Comparison of ENCODE assay signal across 1 cellular context in genomic region chr5:177090813-177091212, GRCh38.
TF ChIP-seq lines count a peak whose summit lies in the region.

No MANE protein-coding gene starts in this region.

TF ChIP-seq in HepG2, 621 proteins besides CTCF, POLR2A, EP300 and RAD21:
- TF ChIP-seq HMGXB4 (CRISPR knock-in tag; IDR thresholded peaks at IDR 0.05; ENCODE audit: borderline replicate concordance in 1 of 2, low read depth in 1 of 2) (no peak), RXRA (CRISPR knock-in tag; IDR thresholded peaks at IDR 0.05) (no peak), SMC3 (IDR thresholded peaks at IDR 0.05; ENCODE audit: low read length) (no peak), CAMTA2 (CRISPR knock-in tag; IDR thresholded peaks at IDR 0.05; ENCODE audit: borderline replicate concordance) (no peak), ZNF761 (CRISPR knock-in tag; conservative IDR thresholded peaks at IDR 0.05) (no peak), MYNN (CRISPR knock-in tag; IDR thresholded peaks at IDR 0.05; ENCODE audit: low read depth) (no peak), ZNF138 (CRISPR knock-in tag; IDR thresholded peaks at IDR 0.05; ENCODE audit: low read depth) (no peak), THAP8 (CRISPR knock-in tag; IDR thresholded peaks at IDR 0.05; ENCODE audit: borderline replicate concordance) (no peak), ZNF616 (CRISPR knock-in tag; IDR thresholded peaks at IDR 0.05; ENCODE audit: low read depth) (no peak), BRCA1 (CRISPR knock-in tag; IDR thresholded peaks at IDR 0.05) (no peak), ZNF12 (CRISPR knock-in tag; IDR thresholded peaks at IDR 0.05) (no peak), SAFB2 (CRISPR knock-in tag; IDR thresholded peaks at IDR 0.05; ENCODE audit: borderline replicate concordance, low read depth) (0 out of 2 replicates have a peak, but pooled peaks have one; percentile 30), PPARG (CRISPR knock-in tag; conservative IDR thresholded peaks at IDR 0.05) (no peak)
- TF ChIP-seq, protein P1, sequence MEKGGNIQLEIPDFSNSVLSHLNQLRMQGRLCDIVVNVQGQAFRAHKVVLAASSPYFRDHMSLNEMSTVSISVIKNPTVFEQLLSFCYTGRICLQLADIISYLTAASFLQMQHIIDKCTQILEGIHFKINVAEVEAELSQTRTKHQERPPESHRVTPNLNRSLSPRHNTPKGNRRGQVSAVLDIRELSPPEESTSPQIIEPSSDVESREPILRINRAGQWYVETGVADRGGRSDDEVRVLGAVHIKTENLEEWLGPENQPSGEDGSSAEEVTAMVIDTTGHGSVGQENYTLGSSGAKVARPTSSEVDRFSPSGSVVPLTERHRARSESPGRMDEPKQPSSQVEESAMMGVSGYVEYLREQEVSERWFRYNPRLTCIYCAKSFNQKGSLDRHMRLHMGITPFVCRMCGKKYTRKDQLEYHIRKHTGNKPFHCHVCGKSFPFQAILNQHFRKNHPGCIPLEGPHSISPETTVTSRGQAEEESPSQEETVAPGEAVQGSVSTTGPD (CRISPR knock-in tag; IDR thresholded peaks at IDR 0.05): no peak
- TF ChIP-seq, protein P2, sequence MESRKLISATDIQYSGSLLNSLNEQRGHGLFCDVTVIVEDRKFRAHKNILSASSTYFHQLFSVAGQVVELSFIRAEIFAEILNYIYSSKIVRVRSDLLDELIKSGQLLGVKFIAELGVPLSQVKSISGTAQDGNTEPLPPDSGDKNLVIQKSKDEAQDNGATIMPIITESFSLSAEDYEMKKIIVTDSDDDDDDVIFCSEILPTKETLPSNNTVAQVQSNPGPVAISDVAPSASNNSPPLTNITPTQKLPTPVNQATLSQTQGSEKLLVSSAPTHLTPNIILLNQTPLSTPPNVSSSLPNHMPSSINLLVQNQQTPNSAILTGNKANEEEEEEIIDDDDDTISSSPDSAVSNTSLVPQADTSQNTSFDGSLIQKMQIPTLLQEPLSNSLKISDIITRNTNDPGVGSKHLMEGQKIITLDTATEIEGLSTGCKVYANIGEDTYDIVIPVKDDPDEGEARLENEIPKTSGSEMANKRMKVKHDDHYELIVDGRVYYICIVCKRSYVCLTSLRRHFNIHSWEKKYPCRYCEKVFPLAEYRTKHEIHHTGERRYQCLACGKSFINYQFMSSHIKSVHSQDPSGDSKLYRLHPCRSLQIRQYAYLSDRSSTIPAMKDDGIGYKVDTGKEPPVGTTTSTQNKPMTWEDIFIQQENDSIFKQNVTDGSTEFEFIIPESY (CRISPR knock-in tag; IDR thresholded peaks at IDR 0.05): peak; percentile 75
- TF ChIP-seq, protein P3, sequence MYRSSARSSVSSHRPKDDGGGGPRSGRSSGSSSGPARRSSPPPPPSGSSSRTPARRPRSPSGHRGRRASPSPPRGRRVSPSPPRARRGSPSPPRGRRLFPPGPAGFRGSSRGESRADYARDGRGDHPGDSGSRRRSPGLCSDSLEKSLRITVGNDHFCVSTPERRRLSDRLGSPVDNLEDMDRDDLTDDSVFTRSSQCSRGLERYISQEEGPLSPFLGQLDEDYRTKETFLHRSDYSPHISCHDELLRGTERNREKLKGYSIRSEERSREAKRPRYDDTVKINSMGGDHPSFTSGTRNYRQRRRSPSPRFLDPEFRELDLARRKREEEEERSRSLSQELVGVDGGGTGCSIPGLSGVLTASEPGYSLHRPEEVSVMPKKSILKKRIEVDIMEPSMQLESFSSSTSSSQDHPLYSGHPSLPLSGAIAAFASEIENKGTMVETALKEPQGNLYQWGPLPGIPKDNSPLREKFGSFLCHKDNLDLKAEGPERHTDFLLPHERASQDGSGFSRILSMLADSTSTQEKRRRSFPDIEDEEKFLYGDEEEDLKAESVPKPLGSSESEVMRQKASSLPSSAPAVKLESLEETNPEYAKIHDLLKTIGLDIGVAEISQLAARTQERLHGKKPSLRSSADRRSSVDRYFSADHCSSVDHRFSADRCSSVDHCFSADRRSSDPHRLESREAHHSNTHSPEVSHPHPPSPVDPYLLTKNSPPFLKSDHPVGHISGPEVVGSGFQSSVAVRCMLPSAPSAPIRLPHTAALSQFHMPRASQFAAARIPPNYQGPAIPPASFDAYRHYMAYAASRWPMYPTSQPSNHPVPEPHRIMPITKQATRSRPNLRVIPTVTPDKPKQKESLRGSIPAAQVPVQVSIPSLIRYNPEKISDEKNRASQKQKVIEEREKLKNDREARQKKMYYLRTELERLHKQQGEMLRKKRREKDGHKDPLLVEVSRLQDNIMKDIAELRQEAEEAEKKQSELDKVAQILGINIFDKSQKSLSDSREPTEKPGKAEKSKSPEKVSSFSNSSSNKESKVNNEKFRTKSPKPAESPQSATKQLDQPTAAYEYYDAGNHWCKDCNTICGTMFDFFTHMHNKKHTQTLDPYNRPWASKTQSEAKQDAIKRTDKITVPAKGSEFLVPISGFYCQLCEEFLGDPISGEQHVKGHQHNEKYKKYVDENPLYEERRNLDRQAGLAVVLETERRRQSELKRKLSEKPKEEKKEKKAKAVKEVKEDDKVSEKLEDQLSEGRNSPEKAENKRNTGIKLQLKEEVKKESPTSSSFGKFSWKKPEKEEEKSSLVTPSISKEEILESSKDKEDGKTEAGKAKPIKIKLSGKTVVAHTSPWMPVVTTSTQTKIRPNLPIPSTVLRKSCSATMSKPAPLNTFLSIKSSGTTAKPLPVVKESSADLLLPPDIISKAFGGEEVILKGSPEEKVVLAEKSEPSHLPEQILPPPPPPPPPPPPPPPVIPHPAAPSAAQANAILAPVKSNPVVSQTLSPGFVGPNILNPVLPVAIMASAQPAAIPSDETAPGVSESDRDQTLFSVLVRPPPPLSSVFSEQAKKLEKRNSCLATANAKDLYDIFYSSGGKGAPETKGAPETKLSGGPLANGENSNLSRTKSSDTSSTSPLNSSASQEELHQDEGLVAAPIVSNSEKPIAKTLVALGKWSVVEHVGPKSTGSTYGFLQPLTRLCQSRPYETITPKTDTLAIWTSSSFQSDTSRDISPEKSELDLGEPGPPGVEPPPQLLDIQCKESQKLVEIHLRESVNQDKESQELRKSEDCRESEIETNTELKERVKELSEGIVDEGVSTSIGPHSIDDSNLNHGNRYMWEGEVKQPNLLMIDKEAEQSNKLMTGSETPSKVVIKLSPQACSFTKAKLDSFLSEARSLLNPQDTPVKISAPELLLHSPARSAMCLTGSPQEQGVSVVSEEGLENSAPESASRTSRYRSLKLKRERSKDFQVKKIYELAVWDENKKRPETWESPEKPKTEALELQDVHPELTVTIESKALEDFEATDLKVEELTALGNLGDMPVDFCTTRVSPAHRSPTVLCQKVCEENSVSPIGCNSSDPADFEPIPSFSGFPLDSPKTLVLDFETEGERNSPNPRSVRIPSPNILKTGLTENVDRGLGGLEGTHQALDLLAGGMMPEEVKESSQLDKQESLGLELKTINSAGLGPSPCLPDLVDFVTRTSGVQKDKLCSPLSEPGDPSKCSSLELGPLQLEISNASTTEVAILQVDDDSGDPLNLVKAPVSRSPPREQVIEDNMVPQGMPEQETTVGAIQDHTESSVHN (CRISPR knock-in tag; IDR thresholded peaks at IDR 0.05): no peak
